17 cellular contexts compared by ENCODE assay signal in genomic region chr1:235292790-235293189, GRCh38. TPM values are rescaled to one million over a fixed set of nuclear protein-coding genes. Genes with fewer than 3 reads are reported as not detected.
DNase-seq lines count a peak whose midpoint lies in the region; ATAC-seq and TF ChIP-seq lines count a peak whose summit lies in the region.
"Had no signal": no experiment of that assay in that cellular context is flagged by ENCODE, and none has a peak within 500 bp of the region (broad histone marks: within the 10 kb centered on the region; RNA-seq: fewer than 3 reads in every experiment).

No MANE protein-coding gene starts in this region.

- peaks cover 57% of the 10 kb centered on the region for H3K4me1 ChIP-seq in CD4-positive, CD25-positive, alpha-beta regulatory T cell (ENCODE audit: control insufficient read depth, insufficient read depth, low read length, poor library complexity, severe bottlenecking)
- H3K4me1 ChIP-seq in CD8-positive, alpha-beta memory T cell (ENCODE audit: insufficient read depth, low read length): peaks cover 57% of the 10 kb centered on the region
- H3K4me1 ChIP-seq in mesendoderm (ENCODE audit: control insufficient read depth, low read depth, low read length) (peaks cover 2% of the 10 kb centered on the region), Caco-2 (peaks cover 8% of the 10 kb centered on the region)
- H3K4me1 ChIP-seq: BE2C had no signal

- H3K4me1 Mint-ChIP-seq in CD4-positive, CD25-positive, alpha-beta regulatory T cell: peaks cover 30 to 83% (median 60%) of the 10 kb centered on the region in 4 donors
- peaks cover 62 to 78% (median 72%) of the 10 kb centered on the region in 3 donors for H3K4me1 Mint-ChIP-seq in CD8-positive, alpha-beta memory T cell
- H3K4me1 Mint-ChIP-seq in activated naive CD8-positive, alpha-beta T cell treated with anti-CD3 and anti-CD28 coated beads for 36 hours: peaks cover 45% of the 10 kb centered on the region
- H3K4me1 Mint-ChIP-seq in Caco-2 (ENCODE audit: low read depth, unreplicated experiment): peaks cover 9% of the 10 kb centered on the region

- TF ChIP-seq CTCF in Caco-2 (IDR thresholded peaks at IDR 0.05; ENCODE audit: insufficient read depth in 1 of 2, low read depth in 1 of 2, low read length in 1 of 2, severe bottlenecking in 1 of 2, unreplicated experiment in 1 of 2): no peak

- H3K36me3 Mint-ChIP-seq in CD4-positive, CD25-positive, alpha-beta regulatory T cell: peaks cover 6% of the 10 kb centered on the region
- peaks cover 0 to 8% (median 4%) of the 10 kb centered on the region in 3 donors for H3K36me3 Mint-ChIP-seq in CD8-positive, alpha-beta memory T cell
- peaks cover 21% of the 10 kb centered on the region for H3K36me3 Mint-ChIP-seq in activated naive CD8-positive, alpha-beta T cell treated with anti-CD3 and anti-CD28 coated beads for 36 hours
- peaks cover 7% of the 10 kb centered on the region for H3K36me3 Mint-ChIP-seq in Caco-2 (ENCODE audit: insufficient read depth, unreplicated experiment)

- H3K27me3 ChIP-seq in CD4-positive, CD25-positive, alpha-beta regulatory T cell (ENCODE audit: control insufficient read depth, insufficient read depth, low read length): no peaks in the 10 kb centered on the region
- H3K27me3 ChIP-seq in CD8-positive, alpha-beta memory T cell (ENCODE audit: insufficient read depth, low read length, poor library complexity, severe bottlenecking): no peaks in the 10 kb centered on the region
- H3K27me3 ChIP-seq in mesendoderm (ENCODE audit: insufficient read depth, low read length, poor library complexity) (no peaks in the 10 kb centered on the region), Caco-2 (replicated peaks; ENCODE audit: control insufficient read depth, insufficient read depth, low read length) (no peaks in the 10 kb centered on the region)
- H3K27me3 ChIP-seq: BE2C had no signal

- H3K79me2 ChIP-seq in mesendoderm (ENCODE audit: control insufficient read depth, insufficient read depth, low read length): peaks cover 65% of the 10 kb centered on the region

- H3K9ac ChIP-seq in mesendoderm (ENCODE audit: low read length): no peak overlapping the region

- H3K4me3 ChIP-seq in CD4-positive, CD25-positive, alpha-beta regulatory T cell (ENCODE audit: low read depth, low read length): peak overlapping the region; percentile 51
- H3K4me3 ChIP-seq in CD8-positive, alpha-beta memory T cell (ENCODE audit: low read length): no peak overlapping the region
- no peak overlapping the region for H3K4me3 ChIP-seq in mesendoderm (ENCODE audit: low read length)
- H3K4me3 ChIP-seq in Caco-2 (ENCODE audit: low read depth, low read length): no peak overlapping the region
- H3K4me3 ChIP-seq: GM12878 had no signal

- POLR2A ChIA-PET in CD8-positive, alpha-beta memory T cell (lab: Charles Lee): interaction anchor here (0.9 kb wide), 1 partner anchor 21 kb away, joined by 3 read pairs; no protein-coding TSS in a partner anchor
- POLR2A ChIA-PET in Caco-2 (lab: Charles Lee): no interaction called here

- no peaks in the 10 kb centered on the region for H3K9me3 ChIP-seq in CD4-positive, CD25-positive, alpha-beta regulatory T cell (ENCODE audit: control insufficient read depth in 2 of 2, low read length in 2 of 2)
- no peaks in the 10 kb centered on the region for H3K9me3 ChIP-seq in CD8-positive, alpha-beta memory T cell (ENCODE audit: low read length)
- H3K9me3 ChIP-seq in Caco-2: peaks cover 3% of the 10 kb centered on the region; the same call in 1 of the 2 replicates
- H3K9me3 ChIP-seq: BE2C had no signal

- no peaks in the 10 kb centered on the region for H3K27me3 Mint-ChIP-seq in CD4-positive, CD25-positive, alpha-beta regulatory T cell
- peaks cover 0 to 3% of the 10 kb centered on the region in 2 donors for H3K27me3 Mint-ChIP-seq in CD8-positive, alpha-beta memory T cell
- H3K27me3 Mint-ChIP-seq in activated naive CD8-positive, alpha-beta T cell treated with anti-CD3 and anti-CD28 coated beads for 36 hours: no peaks in the 10 kb centered on the region
- H3K27me3 Mint-ChIP-seq in Caco-2 (ENCODE audit: insufficient read depth, unreplicated experiment): no peaks in the 10 kb centered on the region

- peaks cover 0 to 4% (median 0%) of the 10 kb centered on the region in 7 donors for H3K9me3 Mint-ChIP-seq in CD4-positive, CD25-positive, alpha-beta regulatory T cell
- peaks cover 0 to 8% (median 5%) of the 10 kb centered on the region in 5 donors for H3K9me3 Mint-ChIP-seq in CD8-positive, alpha-beta memory T cell
- H3K9me3 Mint-ChIP-seq in activated naive CD8-positive, alpha-beta T cell treated with anti-CD3 and anti-CD28 coated beads for 36 hours: peaks cover 5% of the 10 kb centered on the region
- peaks cover 9% of the 10 kb centered on the region for H3K9me3 Mint-ChIP-seq in Caco-2 (ENCODE audit: unreplicated experiment)
- H3K9me3 Mint-ChIP-seq: HFFc6 had no signal

- H2AK5ac ChIP-seq in mesendoderm (ENCODE audit: low read length): no peak overlapping the region

- WGBS in mesendoderm (ENCODE audit: extremely low coverage, insufficient coverage, low lambda C conversion rate): no CpG with 5 or more reads among the region's 4 CpGs

- no peak overlapping the region for H3K4me2 ChIP-seq in mesendoderm (ENCODE audit: low read length)

- DNase-seq in CD4-positive, CD25-positive, alpha-beta regulatory T cell: no peak
- no peak for DNase-seq in CD8-positive, alpha-beta memory T cell
- no peak for DNase-seq in activated naive CD8-positive, alpha-beta T cell treated with anti-CD3 and anti-CD28 coated beads for 36 hours
- peak; percentile 54 for DNase-seq in mesendoderm
- DNase-seq in kidney glomerular epithelial cell (lab: John Stamatoyannopoulos, UW): no peak
- DNase-seq in Caco-2: no peak
- DNase-seq in DMS79 treated with DMSO at 0.1 percent for 48 hours (lab: John Stamatoyannopoulos, UW): no peak
- DNase-seq: BE2C, DMS153, HFFc6, KBM-7, NCI-H1048, NCI-H2107, NCI-H226, NCI-H526 treated with DMSO at 0.1 percent for 48 hours had no signal

- peak overlapping the region in 1 of 3 donors; percentile 28 for H3K27ac Mint-ChIP-seq in CD4-positive, CD25-positive, alpha-beta regulatory T cell
- peak overlapping the region; percentile 1 to 68 (median 59) for H3K27ac Mint-ChIP-seq in CD8-positive, alpha-beta memory T cell
- H3K27ac Mint-ChIP-seq in activated naive CD8-positive, alpha-beta T cell treated with anti-CD3 and anti-CD28 coated beads for 36 hours: peak overlapping the region; percentile 3
- no peak overlapping the region for H3K27ac Mint-ChIP-seq in Caco-2 (ENCODE audit: unreplicated experiment)
- H3K27ac Mint-ChIP-seq: HFFc6 had no signal

- no peak overlapping the region for H2BK5ac ChIP-seq in mesendoderm (ENCODE audit: low read length)

- no peak overlapping the region for H3K4ac ChIP-seq in mesendoderm (ENCODE audit: low read depth, low read length)

- no peak for ATAC-seq in CD4-positive, CD25-positive, alpha-beta regulatory T cell (ENCODE audit: low read depth in 2 of 2)
- ATAC-seq: GM12878 had no signal

- no peak overlapping the region for H3K23ac ChIP-seq in mesendoderm (ENCODE audit: low read length)

- H4K8ac ChIP-seq in mesendoderm (ENCODE audit: low read depth, low read length): no peak overlapping the region

- no peak overlapping the region for H2BK15ac ChIP-seq in mesendoderm (replicated peaks; ENCODE audit: low read depth)

- peaks cover 8% of the 10 kb centered on the region for H3K79me1 ChIP-seq in mesendoderm (ENCODE audit: low read length)

- H3K18ac ChIP-seq in mesendoderm (ENCODE audit: low read length): no peak overlapping the region

- intact Hi-C loops in Caco-2 (cut with micrococcal nuclease; ENCODE audit: unreplicated experiment): no loop called here

- CTCF ChIA-PET in CD8-positive, alpha-beta memory T cell (lab: Charles Lee): no interaction called here
- CTCF ChIA-PET in Caco-2 (lab: Charles Lee): no interaction called here

- no peak overlapping the region for H3K27ac ChIP-seq in CD4-positive, CD25-positive, alpha-beta regulatory T cell (ENCODE audit: insufficient read depth, low read length, poor library complexity, severe bottlenecking)
- H3K27ac ChIP-seq in CD8-positive, alpha-beta memory T cell (ENCODE audit: low read depth, low read length): no peak overlapping the region
- H3K27ac ChIP-seq in mesendoderm (ENCODE audit: low read depth, low read length): no peak overlapping the region
- H3K27ac ChIP-seq: HL-60 had no signal

- no peak overlapping the region for H2BK120ac ChIP-seq in mesendoderm (ENCODE audit: low read depth, low read length)

- H3K56ac ChIP-seq in mesendoderm (ENCODE audit: low read length): no peak overlapping the region

- H4K5ac ChIP-seq in mesendoderm (ENCODE audit: low read length): no peak overlapping the region

- no TSS peak for BruUV-seq in Caco-2 (replicated peaks; lab: Mats Ljungman, UMichigan)

- H3K36me3 ChIP-seq in CD4-positive, CD25-positive, alpha-beta regulatory T cell (ENCODE audit: control insufficient read depth, insufficient read depth, low read length): peaks cover 3% of the 10 kb centered on the region
- no peaks in the 10 kb centered on the region for H3K36me3 ChIP-seq in CD8-positive, alpha-beta memory T cell (ENCODE audit: insufficient read depth, low read length)
- H3K36me3 ChIP-seq in mesendoderm (ENCODE audit: control insufficient read depth, insufficient read depth, low read length) (no peaks in the 10 kb centered on the region), Caco-2 (ENCODE audit: control insufficient read depth, insufficient read depth, low read length) (no peaks in the 10 kb centered on the region)
- H3K36me3 ChIP-seq: BE2C had no signal

- H3K4me3 Mint-ChIP-seq in CD4-positive, CD25-positive, alpha-beta regulatory T cell: peak overlapping the region; percentile 10 to 61 (median 38)
- peak overlapping the region in 1 of 7 donors; percentile 2 for H3K4me3 Mint-ChIP-seq in CD8-positive, alpha-beta memory T cell
- H3K4me3 Mint-ChIP-seq in activated naive CD8-positive, alpha-beta T cell treated with anti-CD3 and anti-CD28 coated beads for 36 hours: no peak overlapping the region
- no peak overlapping the region for H3K4me3 Mint-ChIP-seq in Caco-2 (ENCODE audit: unreplicated experiment)
- H3K4me3 Mint-ChIP-seq: HFFc6 had no signal

RNA-seq across cellular contexts. Expression of gene ARID4B, which starts 35.2 kb away (rescaled TPM):
- total RNA-seq in CD4-positive, CD25-positive, alpha-beta regulatory T cell: 192 TPM
- 10 to 100 TPM; 52.6 to 63.4 (median 56.1) TPM for polyA plus RNA-seq in CD4-positive, CD25-positive, alpha-beta regulatory T cell
- total RNA-seq in CD8-positive, alpha-beta memory T cell: 10 to 100 TPM; 39.9 to 43.0 TPM
- 88.6 TPM for polyA plus RNA-seq in CD8-positive, alpha-beta memory T cell
- 10 to 100 TPM; 30.1 to 30.6 TPM for total RNA-seq in activated naive CD8-positive, alpha-beta T cell treated with anti-CD3 and anti-CD28 coated beads for 36 hours
- polyA plus RNA-seq in mesendoderm (2013, experiment 1 of 2): 14.8 TPM
- polyA plus RNA-seq in mesendoderm (2013, experiment 2 of 2): 15.0 TPM
- total RNA-seq in Caco-2 (2022): 34.2 and 35.9 TPM in 2 replicates

RNA-seq across cellular contexts. Expression of gene GGPS1, which starts 35.6 kb away (rescaled TPM):
- 30.8 TPM for total RNA-seq in CD4-positive, CD25-positive, alpha-beta regulatory T cell
- polyA plus RNA-seq in CD4-positive, CD25-positive, alpha-beta regulatory T cell: 10 to 100 TPM; 60.2 to 82.0 (median 78.4) TPM
- 10 to 100 TPM; 26.3 to 29.0 TPM for total RNA-seq in CD8-positive, alpha-beta memory T cell
- 63.0 TPM for polyA plus RNA-seq in CD8-positive, alpha-beta memory T cell
- 10 to 100 TPM; 29.4 to 29.5 TPM for total RNA-seq in activated naive CD8-positive, alpha-beta T cell treated with anti-CD3 and anti-CD28 coated beads for 36 hours
- polyA plus RNA-seq in mesendoderm (2013, experiment 1 of 2): 28.7 TPM
- 27.1 TPM for polyA plus RNA-seq in mesendoderm (2013, experiment 2 of 2)
- total RNA-seq in Caco-2 (2022): 40.4 and 45.3 TPM in 2 replicates

Comparison
In these comparisons a context has a peak if more than half of its experiments do, and no peak if none do; other contexts are left out.
1. H3K4me3 Mint-ChIP-seq: peak in CD4-positive, CD25-positive, alpha-beta regulatory T cell (4 of 4); none in activated naive CD8-positive, alpha-beta T cell treated with anti-CD3 and anti-CD28 coated beads for 36 hours (single experiment) and Caco-2 (single experiment).